1 cellular context compared by ENCODE assay signal in genomic region chr1:26921462-26922200, GRCh38.
TF ChIP-seq lines count a peak whose summit lies in the region.

Gene NUDC (plus strand): TSS chr1:26921743. CDS start chr1:26921849, 106 bp downstream.

TF ChIP-seq in liver, 16 proteins besides CTCF, POLR2A, EP300 and RAD21 (continued from another document):
- TF ChIP-seq REST (IDR thresholded peaks at IDR 0.05) (peak; percentile 85), RXRA (IDR thresholded peaks at IDR 0.05) (peak; percentile 93 to 99), JUND (IDR thresholded peaks at IDR 0.05) (no peak), YY1 (IDR thresholded peaks at IDR 0.05) (peak; percentile 95), FOXA1 (IDR thresholded peaks at IDR 0.05) (peak; percentile 46), SP1 (IDR thresholded peaks at IDR 0.05) (peak; percentile 86)
